Comparison of ENCODE assay signal across 11 cellular contexts in genomic region chr17:36496018-36496789, GRCh38. TPM values are rescaled to one million over a fixed set of nuclear protein-coding genes. Genes with fewer than 3 reads are reported as not detected.
A peak's percentile ranks its signal among the peaks of the same experiment; 100 is the strongest.
DNase-seq lines count a peak whose midpoint lies in the region; TF ChIP-seq lines count a peak whose summit lies in the region.
"Had no signal": no experiment of that assay in that cellular context is flagged by ENCODE, and none has a peak within 500 bp of the region (broad histone marks: within the 10 kb centered on the region; RNA-seq: fewer than 3 reads in every experiment).

No MANE protein-coding gene starts in this region.

- H3K36me3 Mint-ChIP-seq in H9 (ENCODE audit: insufficient read depth in 1 of 3, low read depth in 3 of 3): peaks cover 20 to 82% (median 77%) of the 10 kb centered on the region in 3 experiments; a peak in 6 of 7 replicates
- peaks cover 44% of the 10 kb centered on the region for H3K36me3 Mint-ChIP-seq in activated T-helper 1 cell treated with anti-CD3 and anti-CD28 coated beads, Interleukin-12 subunit alpha, Interleukin-12 subunit beta, Interleukin-2, Interleukin-4 antibody, amounts not matched to agents 30 ng/mL and 10 ng/mL and 1 ng/mL, durations not matched to agents 14 hours and 24 hours and 36 hours (ENCODE audit: low read depth)

- H2BK5ac ChIP-seq in H9 (ENCODE audit: insufficient read length, low read length): no peak overlapping the region

- H2BK15ac ChIP-seq in H9 (ENCODE audit: low read depth, low read length): no peak overlapping the region

- H3K14ac ChIP-seq in H9 (ENCODE audit: insufficient read depth, low read length): no peak overlapping the region

- no CpG with 5 or more reads among the region's 9 CpGs for whole genome bisulfite sequencing in H9 (ENCODE audit: extremely low coverage, insufficient read length, low lambda C conversion rate)

- H4K8ac ChIP-seq in H9 (replicated peaks; ENCODE audit: insufficient read length, low read depth, low read length): no peak overlapping the region

- no peak overlapping the region for H3K9ac ChIP-seq in H9 (ENCODE audit: extremely low read depth, insufficient read length, low read length)

- H3K9me3 Mint-ChIP-seq in H9: no peaks in the 10 kb centered on the region
- no peaks in the 10 kb centered on the region for H3K9me3 Mint-ChIP-seq in activated T-helper 1 cell treated with anti-CD3 and anti-CD28 coated beads, Interleukin-12 subunit alpha, Interleukin-12 subunit beta, Interleukin-2, Interleukin-4 antibody, amounts not matched to agents 30 ng/mL and 10 ng/mL and 1 ng/mL, durations not matched to agents 14 hours and 24 hours and 36 hours
- H3K9me3 Mint-ChIP-seq: natural killer cell treated with Interleukin-12 subunit alpha and Interleukin-12 subunit beta and Interleukin-15 and Interleukin-18, amount 100 ng/mL, for 72 hours had no signal

- H4K20me1 ChIP-seq in H9 (ENCODE audit: control insufficient read depth, insufficient read depth, insufficient read length): no peaks in the 10 kb centered on the region

- H3K79me1 ChIP-seq in H9 (ENCODE audit: insufficient read depth, low read depth, low read length, poor library complexity, severe bottlenecking): no peaks in the 10 kb centered on the region

- H4K91ac ChIP-seq in H9 (ENCODE audit: insufficient read length, low read depth, low read length): no peak overlapping the region

- H3K4me1 Mint-ChIP-seq in H9: no peaks in the 10 kb centered on the region
- no peaks in the 10 kb centered on the region for H3K4me1 Mint-ChIP-seq in activated T-helper 1 cell treated with anti-CD3 and anti-CD28 coated beads, Interleukin-12 subunit alpha, Interleukin-12 subunit beta, Interleukin-2, Interleukin-4 antibody, amounts not matched to agents 30 ng/mL and 10 ng/mL and 1 ng/mL, durations not matched to agents 14 hours and 24 hours and 36 hours (ENCODE audit: low read depth)

- no peak overlapping the region for H2BK12ac ChIP-seq in H9 (ENCODE audit: insufficient read length, low read depth, low read length)

- no peaks in the 10 kb centered on the region for H3K79me2 ChIP-seq in H9 (ENCODE audit: insufficient read depth, low read length)

- no peak overlapping the region for H3K4ac ChIP-seq in H9 (ENCODE audit: low read depth, low read length)

- no peak overlapping the region for H3K56ac ChIP-seq in H9 (ENCODE audit: insufficient read length, low read depth, low read length)

- DNase-seq in H9: peak; percentile 22
- no peak for DNase-seq in activated T-helper 1 cell treated with anti-CD3 and anti-CD28 coated beads, Interleukin-12 subunit alpha, Interleukin-12 subunit beta, Interleukin-2, Interleukin-4 antibody, amounts not matched to agents 30 ng/mL and 10 ng/mL and 1 ng/mL, durations not matched to agents 14 hours and 24 hours and 36 hours (ENCODE audit: low spot score)
- peak; percentile 1 for DNase-seq in iPS-NIHi7 (ENCODE audit: extremely low spot score)
- peak; percentile 87 for DNase-seq in pons (ENCODE audit: low spot score)
- no peak for DNase-seq in DMS 273 treated with DMSO at 0.1 percent for 48 hours (lab: John Stamatoyannopoulos, UW)
- DNase-seq in hepatic stellate cell (ENCODE audit: low spot score): no peak
- no peak for DNase-seq in CD1c-positive myeloid dendritic cell (ENCODE audit: extremely low spot score)
- DNase-seq: adrenal gland, NCI-H2081 treated with DMSO at 0.1 percent for 48 hours, SJCRH30 had no signal

- no peak overlapping the region for H3T11ph ChIP-seq in H9 (ENCODE audit: low read length)

- no peaks in the 10 kb centered on the region for H3K23me2 ChIP-seq in H9 (ENCODE audit: insufficient read length, low read depth, low read length, poor library complexity, severe bottlenecking)

- TF ChIP-seq CTCF in H9 (conservative IDR thresholded peaks at IDR 0.05): no peak

- no peak overlapping the region for H3K23ac ChIP-seq in H9 (ENCODE audit: insufficient read length, low read depth, low read length)

- H3K27ac ChIP-seq in H9 (ENCODE audit: insufficient read length, low read depth, low read length): no peak overlapping the region
- H3K27ac ChIP-seq: adrenal gland, SJCRH30 had no signal

- H2BK120ac ChIP-seq in H9 (ENCODE audit: low read depth, low read length, poor library complexity, severe bottlenecking): no peak overlapping the region

- no peaks in the 10 kb centered on the region for H3K27me3 ChIP-seq in H9 (ENCODE audit: insufficient read depth, low read length)
- H3K27me3 ChIP-seq: adrenal gland, SJCRH30 had no signal

- no peak overlapping the region; a peak in 2 of 5 replicates for H3K4me3 Mint-ChIP-seq in H9
- H3K4me3 Mint-ChIP-seq in activated T-helper 1 cell treated with anti-CD3 and anti-CD28 coated beads, Interleukin-12 subunit alpha, Interleukin-12 subunit beta, Interleukin-2, Interleukin-4 antibody, amounts not matched to agents 30 ng/mL and 10 ng/mL and 1 ng/mL, durations not matched to agents 14 hours and 24 hours and 36 hours: no peak overlapping the region
- H3K4me3 Mint-ChIP-seq: natural killer cell treated with Interleukin-12 subunit alpha and Interleukin-12 subunit beta and Interleukin-15 and Interleukin-18, amount 100 ng/mL, for 72 hours had no signal

- no peaks in the 10 kb centered on the region for H3K9me3 ChIP-seq in H9 (ENCODE audit: control insufficient read depth, low read depth, low read length)
- H3K9me3 ChIP-seq: adrenal gland, SJCRH30 had no signal

- H3K27me3 Mint-ChIP-seq in H9 (ENCODE audit: low read depth): no peaks in the 10 kb centered on the region
- no peaks in the 10 kb centered on the region for H3K27me3 Mint-ChIP-seq in activated T-helper 1 cell treated with anti-CD3 and anti-CD28 coated beads, Interleukin-12 subunit alpha, Interleukin-12 subunit beta, Interleukin-2, Interleukin-4 antibody, amounts not matched to agents 30 ng/mL and 10 ng/mL and 1 ng/mL, durations not matched to agents 14 hours and 24 hours and 36 hours (ENCODE audit: insufficient read depth)
- H3K27me3 Mint-ChIP-seq: natural killer cell treated with Interleukin-12 subunit alpha and Interleukin-12 subunit beta and Interleukin-15 and Interleukin-18, amount 100 ng/mL, for 72 hours had no signal

- H4K5ac ChIP-seq in H9 (ENCODE audit: insufficient read length, low read depth, low read length): no peak overlapping the region

- intact Hi-C loops in activated T-helper 1 cell treated with anti-CD3 and anti-CD28 coated beads, Interleukin-12 subunit alpha, Interleukin-12 subunit beta, Interleukin-2, Interleukin-4 antibody, amounts not matched to agents 30 ng/mL and 10 ng/mL and 1 ng/mL, durations not matched to agents 14 hours and 24 hours and 36 hours (cut with micrococcal nuclease): no loop called here

- H3K4me2 ChIP-seq in H9 (ENCODE audit: insufficient read depth, insufficient read length, low read length): no peak overlapping the region

- no peaks in the 10 kb centered on the region for H3K4me1 ChIP-seq in H9 (ENCODE audit: insufficient read depth, low read length)
- H3K4me1 ChIP-seq: adrenal gland, SJCRH30 had no signal

- H2BK20ac ChIP-seq in H9 (ENCODE audit: low read depth, low read length, poor library complexity, severe bottlenecking): no peak overlapping the region

- H3K27ac Mint-ChIP-seq in H9: peak overlapping the region; percentile 25 to 64 (median 37); a peak in 3 of 7 replicates
- peak overlapping the region; percentile 48 for H3K27ac Mint-ChIP-seq in activated T-helper 1 cell treated with anti-CD3 and anti-CD28 coated beads, Interleukin-12 subunit alpha, Interleukin-12 subunit beta, Interleukin-2, Interleukin-4 antibody, amounts not matched to agents 30 ng/mL and 10 ng/mL and 1 ng/mL, durations not matched to agents 14 hours and 24 hours and 36 hours
- H3K27ac Mint-ChIP-seq: natural killer cell treated with Interleukin-12 subunit alpha and Interleukin-12 subunit beta and Interleukin-15 and Interleukin-18, amount 100 ng/mL, for 72 hours had no signal

- H2AK5ac ChIP-seq in H9 (ENCODE audit: insufficient read length, low read length): no peak overlapping the region

- no peak overlapping the region for H3K18ac ChIP-seq in H9 (ENCODE audit: insufficient read length, low read depth, low read length)

- no peak overlapping the region for H2AFZ ChIP-seq in H9 (ENCODE audit: low read length)

RNA-seq across cellular contexts. Expression of gene ZNHIT3, which starts 9.7 kb away (rescaled TPM):
- total RNA-seq in H9 (2021): 58.7 and 64.7 TPM in 2 replicates
- 46.2 and 50.5 TPM in 2 replicates for total RNA-seq in activated T-helper 1 cell treated with anti-CD3 and anti-CD28 coated beads, Interleukin-12 subunit alpha, Interleukin-12 subunit beta, Interleukin-2, Interleukin-4 antibody, amounts not matched to agents 30 ng/mL and 10 ng/mL and 1 ng/mL, durations not matched to agents 14 hours and 24 hours and 36 hours

RNA-seq across cellular contexts. Expression of gene MYO19, which starts 38.5 kb away (rescaled TPM):
- total RNA-seq in H9 (2021): 134 and 144 TPM in 2 replicates
- total RNA-seq in activated T-helper 1 cell treated with anti-CD3 and anti-CD28 coated beads, Interleukin-12 subunit alpha, Interleukin-12 subunit beta, Interleukin-2, Interleukin-4 antibody, amounts not matched to agents 30 ng/mL and 10 ng/mL and 1 ng/mL, durations not matched to agents 14 hours and 24 hours and 36 hours: 159 and 165 TPM in 2 replicates

RNA-seq across cellular contexts. Expression of gene PIGW, which starts 38.6 kb away (rescaled TPM):
- total RNA-seq in H9 (2021): 24.6 and 26.2 TPM in 2 replicates
- total RNA-seq in activated T-helper 1 cell treated with anti-CD3 and anti-CD28 coated beads, Interleukin-12 subunit alpha, Interleukin-12 subunit beta, Interleukin-2, Interleukin-4 antibody, amounts not matched to agents 30 ng/mL and 10 ng/mL and 1 ng/mL, durations not matched to agents 14 hours and 24 hours and 36 hours: 29.4 and 30.8 TPM in 2 replicates

RNA-seq across cellular contexts. Expression of gene GGNBP2, which starts 48.5 kb away (rescaled TPM):
- 52.8 and 55.6 TPM in 2 replicates for total RNA-seq in H9 (2021)
- total RNA-seq in activated T-helper 1 cell treated with anti-CD3 and anti-CD28 coated beads, Interleukin-12 subunit alpha, Interleukin-12 subunit beta, Interleukin-2, Interleukin-4 antibody, amounts not matched to agents 30 ng/mL and 10 ng/mL and 1 ng/mL, durations not matched to agents 14 hours and 24 hours and 36 hours: 77.1 and 80.9 TPM in 2 replicates

Comparison
In these comparisons a context has a peak if more than half of its experiments do, and no peak if none do; other contexts are left out.
1. DNase-seq: peak in H9 (single experiment), iPS-NIHi7 (single experiment) and pons (single experiment); none in activated T-helper 1 cell treated with anti-CD3 and anti-CD28 coated beads, Interleukin-12 subunit alpha, Interleukin-12 subunit beta, Interleukin-2, Interleukin-4 antibody, amounts not matched to agents 30 ng/mL and 10 ng/mL and 1 ng/mL, durations not matched to agents 14 hours and 24 hours and 36 hours (single experiment), DMS 273 treated with DMSO at 0.1 percent for 48 hours (single experiment), hepatic stellate cell (single experiment) and CD1c-positive myeloid dendritic cell (single experiment).